Comparison of ENCODE assay signal across 22 cellular contexts in the genomic region with DNA sequence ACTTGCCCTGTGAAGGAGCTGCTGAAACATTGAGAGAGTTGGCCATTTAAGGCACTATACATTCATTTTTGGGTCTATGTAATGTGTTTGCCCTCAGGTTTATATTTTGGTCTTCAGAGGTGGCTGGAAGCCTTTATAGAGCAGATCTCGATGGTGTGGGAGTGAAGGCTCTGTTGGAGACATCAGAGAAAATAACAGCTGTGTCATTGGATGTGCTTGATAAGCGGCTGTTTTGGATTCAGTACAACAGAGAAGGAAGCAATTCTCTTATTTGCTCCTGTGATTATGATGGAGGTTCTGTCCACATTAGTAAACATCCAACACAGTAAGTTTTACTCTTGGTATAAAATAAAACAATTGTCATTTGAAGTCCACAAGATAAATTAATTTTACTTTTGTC. TPM values are rescaled to one million over a fixed set of nuclear protein-coding genes. Genes with fewer than 3 reads are reported as not detected.
"Had no signal": no experiment of that assay in that cellular context is flagged by ENCODE, and none has a peak within 500 bp of the region (broad histone marks: within the 10 kb centered on the region; RNA-seq: fewer than 3 reads in every experiment).

No MANE protein-coding gene starts in this region.

- H3K4me2 ChIP-seq: KMS-11, PC-9 had no signal

- H3K27me3 ChIP-seq: Peyer's patch, SJSA1 had no signal

- DNase-seq: IMR-90, Kasumi-1, MM.1S, NCI-H1092 treated with DMSO at 0.1 percent for 48 hours, NCI-H1436, NCI-H187, NCI-H2029, NCI-H2081 treated with DMSO at 0.1 percent for 48 hours, NCI-H2171, NCI-H226, NCI-H446, NCI-H510A, NCI-H524 treated with DMSO at 0.1 percent for 48 hours, NCI-H69, NCI-H774, PC-9, Peyer's patch, SIG-M5 had no signal

- H3K4me1 ChIP-seq: Peyer's patch, SJSA1 had no signal

- H3K27ac ChIP-seq: KMS-11, PC-9, Peyer's patch, SJSA1, SK-N-MC had no signal

- H3K4me3 ChIP-seq: PC-9, Peyer's patch, SJSA1, SK-N-MC had no signal

- H3K9me3 ChIP-seq: Peyer's patch, SJSA1 had no signal

- H3K36me3 ChIP-seq: Peyer's patch, SJSA1 had no signal

- H2AFZ ChIP-seq: PC-9 had no signal

RNA-seq across cellular contexts. Expression of a gene that starts 31.1 kb away (rescaled TPM):
- total RNA-seq: OCI-LY7 had no signal
